11 cellular contexts compared by ENCODE assay signal in the genomic region with DNA sequence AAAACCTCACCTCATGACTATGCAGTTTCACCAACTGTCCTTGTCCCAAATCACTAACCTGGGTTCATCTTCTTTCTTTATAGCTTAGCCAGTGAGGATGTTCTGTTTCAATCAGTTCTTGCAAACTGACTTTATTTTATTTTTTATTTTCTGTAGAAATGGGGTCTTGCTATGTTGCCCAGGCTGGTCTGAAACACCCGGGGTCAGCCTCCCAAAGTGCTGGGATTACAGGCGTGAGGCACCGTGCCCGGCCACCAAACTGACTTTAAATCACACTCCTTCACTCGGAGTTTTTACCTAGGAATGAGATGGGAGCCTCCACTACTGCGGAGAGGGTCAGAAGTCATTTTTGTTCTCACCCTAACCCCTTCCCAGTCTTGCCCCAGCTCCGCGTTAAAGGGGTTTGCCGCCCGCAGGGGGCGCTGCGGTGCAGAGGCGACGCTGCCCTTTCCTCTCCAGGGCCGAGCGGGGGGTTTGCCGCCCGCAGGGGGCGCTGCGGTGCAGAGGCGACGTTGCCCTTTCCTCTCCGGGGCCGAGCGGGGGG. TPM values are rescaled to one million over a fixed set of nuclear protein-coding genes. Genes with fewer than 3 reads are reported as not detected.
DNase-seq lines count a peak whose midpoint lies in the region; ATAC-seq, FAIRE-seq and TF ChIP-seq lines count a peak whose summit lies in the region.
"Had no signal": no experiment of that assay in that cellular context is flagged by ENCODE, and none has a peak within 500 bp of the region (broad histone marks: within the 10 kb centered on the region; RNA-seq: fewer than 3 reads in every experiment).

No MANE protein-coding gene starts in this region.

- H3K4me3 ChIP-seq in GM12875 (ENCODE audit: low read depth, low read length) (no peak overlapping the region), adrenal gland (no peak overlapping the region)

- no peak for FAIRE-seq in D721Med (lab: Jason Lieb, UNC)
- FAIRE-seq: colon had no signal

- ATAC-seq in HG03139 (IDR thresholded peaks at IDR 0.05; ENCODE audit: unreplicated experiment) = no peak
- ATAC-seq: left lobe of liver had no signal

- H3K27ac ChIP-seq in adrenal gland = no peak overlapping the region

- no peaks in the 10 kb centered on the region for H3K9me3 ChIP-seq in adrenal gland (replicated peaks in 1 of 3)

- intact Hi-C loops in adrenal gland (cut with DNase I) = no loop called here

- peak; percentile 67 for TF ChIP-seq CTCF in GM12875 (IDR thresholded peaks at IDR 0.05; ENCODE audit: borderline replicate concordance, insufficient read depth, low read depth, low read length)
- TF ChIP-seq CTCF in adrenal gland (IDR thresholded peaks at IDR 0.05) = peak in 3 of 6 experiments; percentile 37 to 52 (median 50)
- TF ChIP-seq CTCF in D721Med (IDR thresholded peaks at IDR 0.05; ENCODE audit: insufficient read depth, missing control alignments) = no peak

- DNase-seq in T-helper 22 cell (ENCODE audit: low read depth) (peak; percentile 23), adrenal gland (peak in 6 of 7 donors; percentile 17 to 72 (median 60)), SW480 (ENCODE audit: low spot score) (no peak), erythroblast (lab: John Stamatoyannopoulos, UW) (no peak), D721Med (ENCODE audit: insufficient read length, low spot score) (no peak)
- peak; percentile 70 for DNase-seq in stimulated activated CD4-positive, alpha-beta T cell treated with anti-CD3 and anti-CD28 coated beads, Interleukin-4, amount 100 ng/mL, for 24 hours
- DNase-seq: SHP77 had no signal

- peaks cover 0 to 5% of the 10 kb centered on the region in 2 donors for H3K4me1 ChIP-seq in adrenal gland (replicated peaks in 1 of 2)

- 51 to 93% (median 69%) methylated on average over 6 to 18 of the region's 25 CpGs for WGBS in adrenal gland, 4 donors

- no peak for TF ChIP-seq POLR2A in adrenal gland (IDR thresholded peaks at IDR 0.05)
- no peak for TF ChIP-seq POLR2A in erythroblast (IDR thresholded peaks at IDR 0.05; ENCODE audit: low read length)

- no peaks in the 10 kb centered on the region for H3K27me3 ChIP-seq in adrenal gland

- no peaks in the 10 kb centered on the region for H3K36me3 ChIP-seq in adrenal gland (replicated peaks in 1 of 2)

RNA-seq across cellular contexts. Expression of a gene that starts 7.0 kb away (rescaled TPM):
- 10 to 100 TPM in 7 of 8 donors, 1 to 10 TPM in 1; 9.8 to 43.1 (median 28.5) TPM for total RNA-seq in adrenal gland
- 10 to 100 TPM; 16.2 to 38.5 (median 30.5) TPM for polyA plus RNA-seq in adrenal gland

RNA-seq across cellular contexts. Expression of a gene that starts 51.3 kb away (rescaled TPM):
- total RNA-seq in adrenal gland = 10 to 100 TPM in 4 of 8 donors, 1 to 10 TPM in 4; 5.1 to 47.5 (median 9.7) TPM
- 1 to 10 TPM; 5.6 to 9.3 (median 8.6) TPM for polyA plus RNA-seq in adrenal gland

Comparison
In these comparisons a context has a peak if more than half of its experiments do, and no peak if none do; other contexts are left out.
1. DNase-seq: peak in T-helper 22 cell (single experiment), adrenal gland (6 of 7) and stimulated activated CD4-positive, alpha-beta T cell treated with anti-CD3 and anti-CD28 coated beads, Interleukin-4, amount 100 ng/mL, for 24 hours (single experiment); none in SW480 (single experiment), erythroblast (0 of 2) and D721Med (single experiment).